In genomic region chr19:34926685-34927375, GRCh38 we compare ENCODE assay signal across 1 cellular context.
A peak's percentile ranks its signal among the peaks of the same experiment; 100 is the strongest.
TF ChIP-seq lines count a peak whose summit lies in the region.

Gene ZNF30, plus strand, starts transcription at chr19:34926903. Its CDS starts 3,045 bp downstream, at chr19:34929948.

TF ChIP-seq in A549, 52 proteins besides CTCF, POLR2A, EP300 and RAD21 (continued from another document):
- TF ChIP-seq CHD4 (IDR thresholded peaks at IDR 0.05; ENCODE audit: borderline replicate concordance) (no peak), RARB (CRISPR knock-in tag; IDR thresholded peaks at IDR 0.05) (no peak), HOXB5 (CRISPR knock-in tag; IDR thresholded peaks at IDR 0.05) (no peak), REST (IDR thresholded peaks at IDR 0.05) (no peak), JUN (IDR thresholded peaks at IDR 0.05) (peak in 1 of 2 experiments; percentile 73; a peak in 2 of 5 replicates), MYC (IDR thresholded peaks at IDR 0.05; ENCODE audit: borderline replicate concordance, low read length) (no peak; the same call in 1 of the 2 replicates), CBX2 (IDR thresholded peaks at IDR 0.05; ENCODE audit: borderline replicate concordance, low read depth) (no peak), JUNB (IDR thresholded peaks at IDR 0.05) (no peak), PHF8 (IDR thresholded peaks at IDR 0.05; ENCODE audit: borderline replicate concordance, low read depth) (peak; percentile 68; the same call in 1 of the 2 replicates), MAZ (IDR thresholded peaks at IDR 0.05; ENCODE audit: borderline replicate concordance, low read depth, low read length) (no peak), ZNF302 (CRISPR knock-in tag; IDR thresholded peaks at IDR 0.05) (no peak), RCOR1 (IDR thresholded peaks at IDR 0.05; ENCODE audit: low read depth, low read length) (no peak), MAFK (IDR thresholded peaks at IDR 0.05; ENCODE audit: partially characterized antibody) (no peak), FOSL2 (IDR thresholded peaks at IDR 0.05) (no peak), FOSL2 (CRISPR knock-in tag; IDR thresholded peaks at IDR 0.05) (no peak), CBX8 (IDR thresholded peaks at IDR 0.05) (no peak), CEBPB (IDR thresholded peaks at IDR 0.05) (no peak)
- TF ChIP-seq, protein P1, sequence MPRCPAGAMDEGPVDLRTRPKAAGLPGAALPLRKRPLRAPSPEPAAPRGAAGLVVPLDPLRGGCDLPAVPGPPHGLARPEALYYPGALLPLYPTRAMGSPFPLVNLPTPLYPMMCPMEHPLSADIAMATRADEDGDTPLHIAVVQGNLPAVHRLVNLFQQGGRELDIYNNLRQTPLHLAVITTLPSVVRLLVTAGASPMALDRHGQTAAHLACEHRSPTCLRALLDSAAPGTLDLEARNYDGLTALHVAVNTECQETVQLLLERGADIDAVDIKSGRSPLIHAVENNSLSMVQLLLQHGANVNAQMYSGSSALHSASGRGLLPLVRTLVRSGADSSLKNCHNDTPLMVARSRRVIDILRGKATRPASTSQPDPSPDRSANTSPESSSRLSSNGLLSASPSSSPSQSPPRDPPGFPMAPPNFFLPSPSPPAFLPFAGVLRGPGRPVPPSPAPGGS (IDR thresholded peaks at IDR 0.05): 0 out of 3 replicates have a peak, but pooled peaks have one; percentile 43
